27 cellular contexts compared by ENCODE assay signal in genomic region chr18:10841203-10841602, GRCh38.
DNase-seq lines count a peak whose midpoint lies in the region; ATAC-seq and TF ChIP-seq lines count a peak whose summit lies in the region.
"Had no signal": no experiment of that assay in that cellular context is flagged by ENCODE, and none has a peak within 500 bp of the region (broad histone marks: within the 10 kb centered on the region; RNA-seq: fewer than 3 reads in every experiment).

No MANE protein-coding gene starts in this region.

- H3K4me1 ChIP-seq in right cardiac atrium (ENCODE audit: control insufficient read depth, insufficient read depth, low read length) (no peaks in the 10 kb centered on the region), left ventricle myocardium inferior (peaks cover 14% of the 10 kb centered on the region), gastroesophageal sphincter (peaks cover 0 to 8% (median 0%) of the 10 kb centered on the region in 3 donors), aorta (ENCODE audit: control insufficient read depth in 1 of 2, insufficient read depth in 2 of 2, low read length in 2 of 2) (no peaks in the 10 kb centered on the region)
- H3K4me1 ChIP-seq: BLaER1, HAP-1, upper lobe of left lung had no signal

- ATAC-seq in right cardiac atrium, result peak; percentile 35 to 80
- ATAC-seq in WTC11, result no peak
- peak; percentile 85 for ATAC-seq in gastroesophageal sphincter
- ATAC-seq in aorta (ENCODE audit: low FRiP score), result peak; percentile 85
- ATAC-seq in activated naive CD4-positive, alpha-beta T cell treated with anti-CD3 and anti-CD28 coated beads, Interleukin-2, amount 50 U/mL, for 72 hours, result no peak
- ATAC-seq: stimulated activated memory B cell treated with anti-CD40 and anti-IgM and Interleukin-4, amounts not matched to agents 10 μg/mL and 1 μg/mL and 100 μg/mL, for 72 hours had no signal

- peaks cover 4% of the 10 kb centered on the region for H3K36me3 Mint-ChIP-seq in WTC11
- peaks cover 0 to 4% of the 10 kb centered on the region in 2 donors for H3K36me3 Mint-ChIP-seq in activated naive CD4-positive, alpha-beta T cell treated with anti-CD3 and anti-CD28 coated beads, Interleukin-2, amount 50 U/mL, for 72 hours
- H3K36me3 Mint-ChIP-seq: stimulated activated memory B cell treated with anti-CD40 and anti-IgM and Interleukin-4, amounts not matched to agents 10 μg/mL and 1 μg/mL and 100 μg/mL, for 72 hours had no signal

- H3K36me3 ChIP-seq in left ventricle myocardium inferior (no peaks in the 10 kb centered on the region), gastroesophageal sphincter (no peaks in the 10 kb centered on the region), aorta (ENCODE audit: control insufficient read depth in 1 of 2, insufficient read depth in 2 of 2, low read length in 1 of 2) (no peaks in the 10 kb centered on the region)
- H3K36me3 ChIP-seq: BLaER1, HAP-1, upper lobe of left lung had no signal

- peaks cover 2% of the 10 kb centered on the region; the same call in 1 of the 2 replicates for H3K4me1 Mint-ChIP-seq in WTC11
- H3K4me1 Mint-ChIP-seq: stimulated activated memory B cell treated with anti-CD40 and anti-IgM and Interleukin-4, amounts not matched to agents 10 μg/mL and 1 μg/mL and 100 μg/mL, for 72 hours had no signal

- H3K27me3 ChIP-seq in right cardiac atrium (ENCODE audit: control insufficient read depth, insufficient read depth) (no peaks in the 10 kb centered on the region), left ventricle myocardium inferior (ENCODE audit: low read depth) (no peaks in the 10 kb centered on the region), gastroesophageal sphincter (no peaks in the 10 kb centered on the region), aorta (ENCODE audit: control insufficient read depth in 1 of 2, insufficient read depth in 2 of 2, low read length in 1 of 2) (no peaks in the 10 kb centered on the region)
- H3K27me3 ChIP-seq: BLaER1, dorsolateral prefrontal cortex, upper lobe of left lung had no signal

- H3K27ac ChIP-seq in right cardiac atrium (ENCODE audit: low read length), result no peak overlapping the region
- no peak overlapping the region for H3K27ac ChIP-seq in left ventricle myocardium inferior (replicated peaks)
- H3K27ac ChIP-seq in gastroesophageal sphincter, result no peak overlapping the region
- H3K27ac ChIP-seq in aorta (ENCODE audit: low read depth in 1 of 2, low read length in 2 of 2), result no peak overlapping the region
- H3K27ac ChIP-seq: BLaER1, dorsolateral prefrontal cortex, HL-60, upper lobe of left lung had no signal

- H3K9me3 ChIP-seq in right cardiac atrium (ENCODE audit: control insufficient read depth, low read length), result no peaks in the 10 kb centered on the region
- H3K9me3 ChIP-seq in left ventricle myocardium inferior (replicated peaks), result no peaks in the 10 kb centered on the region
- no peaks in the 10 kb centered on the region for H3K9me3 ChIP-seq in gastroesophageal sphincter
- no peaks in the 10 kb centered on the region for H3K9me3 ChIP-seq in aorta (ENCODE audit: control insufficient read depth, low read length)
- H3K9me3 ChIP-seq: BLaER1, HAP-1, SK-N-SH, upper lobe of left lung had no signal

- no peak for TF ChIP-seq EP300 in gastroesophageal sphincter (IDR thresholded peaks at IDR 0.05)

- intact Hi-C loops in right cardiac atrium (cut with DNase I) (no loop called here), left ventricle myocardium inferior (cut with micrococcal nuclease) (no loop called here), aorta (cut with DNase I) (no loop called here)

- DNase-seq in right cardiac atrium, result peak in 2 of 3 donors; percentile 22 to 64
- no peak for DNase-seq in left ventricle myocardium inferior
- DNase-seq in WTC11 (ENCODE audit: low spot score), result no peak
- peak in 1 of 2 donors; percentile 62 for DNase-seq in aorta
- DNase-seq in GM10248 (ENCODE audit: extremely low spot score), result no peak
- DNase-seq in activated naive CD4-positive, alpha-beta T cell treated with anti-CD3 and anti-CD28 coated beads, Interleukin-2, amount 50 U/mL, for 72 hours (ENCODE audit: low spot score in 2 of 2), result no peak
- DNase-seq in Ammon's horn (ENCODE audit: low spot score), result no peak
- DNase-seq: ACHN; activated CD4-positive, alpha-beta T cell treated with anti-CD3 and anti-CD28 coated beads for 48 hours; activated gamma-delta T cell; activated T-cell treated with anti-CD3 and anti-CD28 coated beads, Interleukin-2, amount 50 U/mL, for 24 hours; dorsolateral prefrontal cortex; GF-D8; NCI-H1105; NCI-H2029 treated with DMSO at 0.1 percent for 48 hours; NCI-H774; RPMI8226; SK-N-SH; stimulated activated CD4-positive, alpha-beta T cell treated with anti-CD3 and anti-CD28 coated beads, Interleukin-4, amount 100 ng/mL, for 4 hours; upper lobe of left lung had no signal

- TF ChIP-seq CTCF in left ventricle myocardium inferior (IDR thresholded peaks at IDR 0.05; ENCODE audit: borderline replicate concordance) (no peak), WTC11 (IDR thresholded peaks at IDR 0.05) (no peak), gastroesophageal sphincter (IDR thresholded peaks at IDR 0.05) (no peak), GM10248 (IDR thresholded peaks at IDR 0.05; ENCODE audit: control extremely low read depth, extremely low read depth, low read depth, missing control alignments) (no peak)

- H3K27me3 Mint-ChIP-seq in WTC11 (ENCODE audit: low read depth), result no peaks in the 10 kb centered on the region
- H3K27me3 Mint-ChIP-seq: progenitor cell of endocrine pancreas had no signal

- H3K9me3 Mint-ChIP-seq in WTC11, result peaks cover 10% of the 10 kb centered on the region
- H3K9me3 Mint-ChIP-seq in activated naive CD4-positive, alpha-beta T cell treated with anti-CD3 and anti-CD28 coated beads, Interleukin-2, amount 50 U/mL, for 72 hours, result peaks cover 0 to 4% of the 10 kb centered on the region in 2 donors
- H3K9me3 Mint-ChIP-seq: activated T-cell treated with anti-CD3 and anti-CD28 coated beads, Interleukin-2, amount 50 U/mL, for 24 hours; T-helper 1 cell treated with Interleukin-12 subunit alpha and Interleukin-12 subunit beta and Interleukin-4 antibody, amounts not matched to agents 30 μg/mL and 1 μg/mL, for 36 hours had no signal

- H3K4me3 Mint-ChIP-seq in WTC11, result no peak overlapping the region
- H3K4me3 Mint-ChIP-seq: activated T-cell treated with anti-CD3 and anti-CD28 coated beads, Interleukin-2, amount 50 U/mL, for 24 hours; stimulated activated memory B cell treated with anti-CD40 and anti-IgM and Interleukin-4, amounts not matched to agents 10 μg/mL and 1 μg/mL and 100 μg/mL, for 72 hours; T-helper 1 cell treated with Interleukin-12 subunit alpha and Interleukin-12 subunit beta and Interleukin-4 antibody, amounts not matched to agents 30 μg/mL and 1 μg/mL, for 36 hours had no signal

- 0 out of 2 replicates have a peak overlapping the region, but pooled peaks have one; percentile 26 for H3K27ac Mint-ChIP-seq in WTC11
- no peak overlapping the region for H3K27ac Mint-ChIP-seq in activated naive CD4-positive, alpha-beta T cell treated with anti-CD3 and anti-CD28 coated beads, Interleukin-2, amount 50 U/mL, for 72 hours
- H3K27ac Mint-ChIP-seq: activated T-cell treated with anti-CD3 and anti-CD28 coated beads, Interleukin-2, amount 50 U/mL, for 24 hours; progenitor cell of endocrine pancreas; stimulated activated memory B cell treated with anti-CD40 and anti-IgM and Interleukin-4, amounts not matched to agents 10 μg/mL and 1 μg/mL and 100 μg/mL, for 72 hours; T-helper 1 cell treated with Interleukin-12 subunit alpha and Interleukin-12 subunit beta and Interleukin-4 antibody, amounts not matched to agents 30 μg/mL and 1 μg/mL, for 36 hours had no signal

- no peak overlapping the region for H3K4me3 ChIP-seq in right cardiac atrium (ENCODE audit: low read length)
- no peak overlapping the region for H3K4me3 ChIP-seq in left ventricle myocardium inferior
- H3K4me3 ChIP-seq in gastroesophageal sphincter, result no peak overlapping the region
- no peak overlapping the region for H3K4me3 ChIP-seq in aorta (ENCODE audit: low read length in 2 of 2)
- H3K4me3 ChIP-seq: BLaER1, dorsolateral prefrontal cortex, HAP-1, upper lobe of left lung had no signal

- CTCF ChIA-PET in WTC11 (lab: Charles Lee) (interaction anchor here (1.9 kb wide), 1 partner anchor 10 kb away, joined by 9 read pairs; no protein-coding TSS in a partner anchor), GM10248 (lab: Yijun Ruan, JAX) (interaction anchor here (0.9 to 2.5 kb wide), 12 partner anchors 9 to 712 kb away, joined by 3 to 11 read pairs (median 5); no protein-coding TSS in a partner anchor)

- POLR2A ChIA-PET in WTC11 (lab: Charles Lee), result interaction anchor here (0.6 kb wide), 1 partner anchor 63 kb away, joined by 3 read pairs; no protein-coding TSS in a partner anchor
- POLR2A ChIA-PET in GM10248 (lab: Yijun Ruan, JAX), result no interaction called here

- no peak for TF ChIP-seq POLR2A in gastroesophageal sphincter (IDR thresholded peaks at IDR 0.05)

TF ChIP-seq in WTC11, 78 proteins besides CTCF, POLR2A, EP300 and RAD21:
- TF ChIP-seq RORB (CRISPR knock-in tag; IDR thresholded peaks at IDR 0.05) (no peak), NR1H2 (CRISPR knock-in tag; IDR thresholded peaks at IDR 0.05) (no peak), SMAD4 (CRISPR knock-in tag; IDR thresholded peaks at IDR 0.05) (no peak), ERG (CRISPR knock-in tag; IDR thresholded peaks at IDR 0.05) (no peak)

Comparison
In these comparisons a context has a peak if more than half of its experiments do, and no peak if none do; other contexts are left out.
1. DNase-seq: peak in right cardiac atrium (2 of 3); none in left ventricle myocardium inferior (single experiment), WTC11 (single experiment), GM10248 (single experiment), activated naive CD4-positive, alpha-beta T cell treated with anti-CD3 and anti-CD28 coated beads, Interleukin-2, amount 50 U/mL, for 72 hours (0 of 2) and Ammon's horn (single experiment).
2. ATAC-seq: peak in right cardiac atrium (2 of 2), gastroesophageal sphincter (single experiment) and aorta (single experiment); none in WTC11 (single experiment) and activated naive CD4-positive, alpha-beta T cell treated with anti-CD3 and anti-CD28 coated beads, Interleukin-2, amount 50 U/mL, for 72 hours (0 of 2).